7 cellular contexts compared by ENCODE assay signal in the genomic region with DNA sequence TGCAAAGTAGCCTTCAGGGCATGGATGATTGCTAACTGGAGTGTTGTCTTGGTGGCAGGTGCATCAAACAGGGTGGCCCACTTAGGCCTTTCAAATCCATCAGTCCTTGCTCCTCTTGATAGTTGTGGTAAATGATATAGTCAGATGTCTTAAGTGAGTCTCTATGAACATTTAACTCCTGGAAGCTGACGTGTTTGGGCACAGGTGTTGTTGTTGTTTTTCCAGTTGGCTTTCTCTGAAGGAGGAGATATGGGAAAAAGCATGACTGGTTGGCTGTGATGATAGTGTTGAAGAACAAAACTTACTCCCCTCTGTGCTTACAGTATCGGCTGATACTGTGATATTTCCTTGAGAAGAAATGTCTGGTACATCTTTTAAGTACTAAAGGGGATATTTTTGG. TPM values are rescaled to one million over a fixed set of nuclear protein-coding genes. Genes with fewer than 3 reads are reported as not detected.
DNase-seq lines count a peak whose midpoint lies in the region; ATAC-seq, FAIRE-seq and TF ChIP-seq lines count a peak whose summit lies in the region.

No MANE protein-coding gene starts in this region.

- H3K36me3 Mint-ChIP-seq in activated T-helper 17 cell treated with anti-CD3 and anti-CD28 coated beads, Interleukin-2, amount 50 U/mL, for 72 hours (ENCODE audit: low read depth) = peaks cover 55% of the 10 kb centered on the region
- peaks cover 0 to 56% (median 0%) of the 10 kb centered on the region in 3 donors for H3K36me3 Mint-ChIP-seq in naive thymus-derived CD8-positive, alpha-beta T cell
- peaks cover 38% of the 10 kb centered on the region for H3K36me3 Mint-ChIP-seq in nephron progenitor cell (ENCODE audit: low read depth)

- TF ChIP-seq POLR2A in H54 (IDR thresholded peaks at IDR 0.05; ENCODE audit: low read depth, low read length) = no peak

- H3K4me1 Mint-ChIP-seq in activated T-helper 17 cell treated with anti-CD3 and anti-CD28 coated beads, Interleukin-2, amount 50 U/mL, for 72 hours = peaks cover 44% of the 10 kb centered on the region
- H3K4me1 Mint-ChIP-seq in naive thymus-derived CD8-positive, alpha-beta T cell = peaks cover 54 to 89% (median 86%) of the 10 kb centered on the region in 4 donors
- H3K4me1 Mint-ChIP-seq in nephron progenitor cell = peaks cover 10% of the 10 kb centered on the region

- no peaks in the 10 kb centered on the region for H3K9me3 Mint-ChIP-seq in activated T-helper 17 cell treated with anti-CD3 and anti-CD28 coated beads, Interleukin-2, amount 50 U/mL, for 72 hours
- H3K9me3 Mint-ChIP-seq in naive thymus-derived CD8-positive, alpha-beta T cell = no peaks in the 10 kb centered on the region
- no peaks in the 10 kb centered on the region for H3K9me3 Mint-ChIP-seq in nephron progenitor cell

- H3K27ac Mint-ChIP-seq in activated T-helper 17 cell treated with anti-CD3 and anti-CD28 coated beads, Interleukin-2, amount 50 U/mL, for 72 hours = peak overlapping the region; percentile 44
- peak overlapping the region in 4 of 10 donors; percentile 4 to 57 (median 32) for H3K27ac Mint-ChIP-seq in naive thymus-derived CD8-positive, alpha-beta T cell
- no peak overlapping the region for H3K27ac Mint-ChIP-seq in nephron progenitor cell

- H3K27me3 Mint-ChIP-seq in activated T-helper 17 cell treated with anti-CD3 and anti-CD28 coated beads, Interleukin-2, amount 50 U/mL, for 72 hours = no peaks in the 10 kb centered on the region
- no peaks in the 10 kb centered on the region for H3K27me3 Mint-ChIP-seq in naive thymus-derived CD8-positive, alpha-beta T cell
- H3K27me3 Mint-ChIP-seq in nephron progenitor cell (ENCODE audit: low read depth, poor library complexity) = no peaks in the 10 kb centered on the region

- no peak for TF ChIP-seq CTCF in nephron progenitor cell (IDR thresholded peaks at IDR 0.05)

- POLR2A ChIA-PET in naive thymus-derived CD8-positive, alpha-beta T cell (lab: Charles Lee) = no interaction called here

- no peak for ATAC-seq in activated T-helper 17 cell treated with anti-CD3 and anti-CD28 coated beads, Interleukin-2, amount 50 U/mL, for 72 hours (replicated peaks)
- no peak for ATAC-seq in naive thymus-derived CD8-positive, alpha-beta T cell
- ATAC-seq in GM18870 (IDR thresholded peaks at IDR 0.05; ENCODE audit: unreplicated experiment) = no peak

- FAIRE-seq in H54 (lab: Jason Lieb, UNC) = peak; percentile 30

- DNase-seq in COLO668 (lab: John Stamatoyannopoulos, UW; ENCODE audit: unreplicated experiment) (peak; percentile 18), H54 (ENCODE audit: insufficient read length, low spot score) (no peak), HCEC 1CT (no peak), nephron progenitor cell (no peak)
- no peak for DNase-seq in naive thymus-derived CD8-positive, alpha-beta T cell

- peak overlapping the region; percentile 13 for H3K4me3 Mint-ChIP-seq in activated T-helper 17 cell treated with anti-CD3 and anti-CD28 coated beads, Interleukin-2, amount 50 U/mL, for 72 hours
- peak overlapping the region in 6 of 10 donors; percentile 22 to 57 (median 28) for H3K4me3 Mint-ChIP-seq in naive thymus-derived CD8-positive, alpha-beta T cell
- H3K4me3 Mint-ChIP-seq in nephron progenitor cell = no peak overlapping the region

RNA-seq across cellular contexts. Expression of gene TNRC6A, which starts 18.0 kb away (rescaled TPM):
- 10 to 100 TPM; 40.5 to 47.8 TPM for total RNA-seq in activated T-helper 17 cell treated with anti-CD3 and anti-CD28 coated beads, Interleukin-2, amount 50 U/mL, for 72 hours
- 10 to 100 TPM; 84.1 to 85.2 TPM for total RNA-seq in naive thymus-derived CD8-positive, alpha-beta T cell
- polyA plus RNA-seq in naive thymus-derived CD8-positive, alpha-beta T cell = 10 to 100 TPM in 2 of 3 donors, 1 to 10 TPM in 1; 9.4 to 12.9 (median 10.9) TPM
